ENCODE assay signal across 18 cellular contexts in genomic region chr15:92608866-92609700, GRCh38.
"Had no signal": no experiment of that assay in that cellular context is flagged by ENCODE, and none has a peak within 500 bp of the region (broad histone marks: within the 10 kb centered on the region; RNA-seq: fewer than 3 reads in every experiment).

No MANE protein-coding gene starts in this region.

- H3K27me3 ChIP-seq: foreskin keratinocyte, hepatocyte, ovary, tibial nerve had no signal

- H3K27ac ChIP-seq: foreskin keratinocyte, hepatocyte, ovary, tibial nerve had no signal

- H3K4me1 Mint-ChIP-seq: stimulated activated memory B cell treated with anti-CD40 and anti-IgM and Interleukin-4, amounts not matched to agents 10 μg/mL and 1 μg/mL and 100 μg/mL, for 72 hours had no signal

- H3K36me3 ChIP-seq: ovary, tibial nerve had no signal

- H3K4me1 ChIP-seq: foreskin keratinocyte, tibial nerve had no signal

- H3K27me3 Mint-ChIP-seq: dendritic cell treated with granulocyte-macrophage colony-stimulating factor and Interleukin-4, amounts not matched to agents 40 ng/mL and 50 ng/mL, for 4 days; progenitor cell of endocrine pancreas had no signal

- H3K27ac Mint-ChIP-seq: dendritic cell treated with granulocyte-macrophage colony-stimulating factor and Interleukin-4, amounts not matched to agents 40 ng/mL and 50 ng/mL, for 4 days; progenitor cell of endocrine pancreas; stimulated activated memory B cell treated with anti-CD40 and anti-IgM and Interleukin-4, amounts not matched to agents 10 μg/mL and 1 μg/mL and 100 μg/mL, for 72 hours; stimulated activated naive CD8-positive, alpha-beta T cell treated with anti-CD3 and anti-CD28 coated beads, Interleukin-15, Interleukin-2, amounts not matched to agents 100 ng/mL and 50 ng/mL, for 24 hours had no signal

- ATAC-seq: foreskin keratinocyte; left colon; mucosa of descending colon; naive thymus-derived CD8-positive, alpha-beta T cell; right cardiac atrium; stimulated activated memory B cell treated with anti-CD40 and anti-IgM and Interleukin-4, amounts not matched to agents 10 μg/mL and 1 μg/mL and 100 μg/mL, for 72 hours had no signal

- H3K9me3 ChIP-seq: mucosa of descending colon, ovary, tibial nerve had no signal

- H3K4me3 ChIP-seq: hepatocyte, mucosa of descending colon, ovary, tibial nerve had no signal

- H3K36me3 Mint-ChIP-seq: naive thymus-derived CD8-positive, alpha-beta T cell; stimulated activated memory B cell treated with anti-CD40 and anti-IgM and Interleukin-4, amounts not matched to agents 10 μg/mL and 1 μg/mL and 100 μg/mL, for 72 hours had no signal

- DNase-seq: foreskin keratinocyte; left colon; mammary epithelial cell; mucosa of descending colon; naive thymus-derived CD8-positive, alpha-beta T cell; nucleus accumbens; ovary; right cardiac atrium; stimulated activated CD4-positive, alpha-beta T cell treated with anti-CD3 and anti-CD28 coated beads, Interleukin-15, amount 100 ng/mL, for 24 hours; stimulated activated CD4-positive, alpha-beta T cell treated with anti-CD3 and anti-CD28 coated beads, Interleukin-1b, Interleukin-23, amount 100 ng/mL, for 48 hours; stimulated activated CD4-positive, alpha-beta T cell treated with anti-CD3 and anti-CD28 coated beads, Interleukin-4, amount 100 ng/mL, for 24 hours had no signal

- H3K4me3 Mint-ChIP-seq: dendritic cell treated with granulocyte-macrophage colony-stimulating factor and Interleukin-4, amounts not matched to agents 40 ng/mL and 50 ng/mL, for 4 days; naive thymus-derived CD8-positive, alpha-beta T cell; neural crest cell; stimulated activated memory B cell treated with anti-CD40 and anti-IgM and Interleukin-4, amounts not matched to agents 10 μg/mL and 1 μg/mL and 100 μg/mL, for 72 hours; stimulated activated naive CD8-positive, alpha-beta T cell treated with anti-CD3 and anti-CD28 coated beads, Interleukin-15, Interleukin-2, amounts not matched to agents 100 ng/mL and 50 ng/mL, for 24 hours had no signal
